In the genomic region with DNA sequence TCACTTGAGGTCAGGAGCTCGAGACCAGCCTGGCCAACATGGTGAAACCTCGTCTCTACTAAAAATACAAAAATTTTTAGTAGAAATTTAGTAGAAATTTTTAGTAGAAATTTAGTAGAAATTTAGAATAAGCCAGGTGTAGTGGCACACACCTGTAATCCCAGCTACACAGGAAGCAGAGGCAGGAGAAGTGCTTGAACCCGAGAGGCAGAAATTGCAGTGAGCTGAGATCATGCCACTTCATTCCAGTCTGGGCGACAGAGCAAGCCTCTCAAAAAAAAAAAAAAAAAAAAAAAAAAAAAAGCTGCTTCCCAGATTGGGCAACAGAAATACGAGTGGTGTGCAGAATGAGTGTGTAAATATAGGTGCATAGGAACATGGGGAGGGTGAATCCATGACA, we compare ENCODE assay signal across 1 cellular context. TPM values are rescaled to one million over a fixed set of nuclear protein-coding genes. Genes with fewer than 3 reads are reported as not detected.
"Had no signal": no experiment of that assay in that cellular context is flagged by ENCODE, and none has a peak within 500 bp of the region (broad histone marks: within the 10 kb centered on the region; RNA-seq: fewer than 3 reads in every experiment).

No MANE protein-coding gene starts in this region.

RNA-seq across cellular contexts. Expression of a gene that starts 4.5 kb away (rescaled TPM):
- total RNA-seq: GM23248 had no signal
